In the genomic region with DNA sequence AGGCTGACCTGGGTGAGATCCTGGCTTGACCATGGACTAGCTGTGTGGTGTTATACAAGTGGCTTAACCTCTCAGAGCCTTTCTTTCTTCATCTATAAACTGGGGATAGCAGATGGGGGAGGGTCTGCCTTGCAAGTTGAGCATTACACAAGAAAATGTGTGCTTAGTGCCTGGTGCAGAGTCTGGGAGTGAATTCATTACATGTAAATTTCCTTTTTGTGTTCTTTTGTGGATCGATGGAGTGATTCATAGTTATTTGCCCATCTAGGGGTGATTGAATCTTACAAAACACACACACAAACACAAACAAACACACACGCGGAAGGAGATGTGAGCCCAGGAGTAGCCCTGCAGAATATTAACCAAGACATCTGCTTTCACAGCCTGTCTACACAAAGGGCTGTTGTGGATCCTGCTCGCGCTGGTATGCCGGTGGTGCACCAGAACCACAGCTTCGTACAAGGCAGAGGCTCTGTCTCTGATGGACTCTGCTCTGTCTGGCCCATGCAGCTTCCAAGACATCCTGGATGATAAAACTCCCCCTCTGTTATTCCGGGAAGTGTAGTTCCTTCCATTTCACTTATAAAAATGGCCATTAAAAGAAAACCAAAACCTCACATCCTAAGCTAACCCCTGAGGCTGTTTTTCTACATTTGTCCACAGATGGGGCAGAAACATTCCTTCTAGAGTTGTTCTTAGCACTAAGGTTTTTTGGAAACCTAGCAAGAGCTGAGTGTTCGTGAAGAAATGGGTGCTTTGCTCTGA, we compare ENCODE assay signal across 22 cellular contexts.
DNase-seq lines count a peak whose midpoint lies in the region; FAIRE-seq and TF ChIP-seq lines count a peak whose summit lies in the region.
"Had no signal": no experiment of that assay in that cellular context is flagged by ENCODE, and none has a peak within 500 bp of the region (broad histone marks: within the 10 kb centered on the region; RNA-seq: fewer than 3 reads in every experiment).

No MANE protein-coding gene starts in this region.

- peak overlapping the region; percentile 71; the same call in 1 of the 2 replicates for H2AFZ ChIP-seq in H1 (ENCODE audit: low read length)

- no peak for TF ChIP-seq EP300 in H1 (IDR thresholded peaks at IDR 0.05; ENCODE audit: borderline replicate concordance in 1 of 2, low read depth in 2 of 2, low read length in 2 of 2)

- no peak overlapping the region for H2BK20ac ChIP-seq in H1 (ENCODE audit: low read length)

- no peak overlapping the region for H3K18ac ChIP-seq in H1 (ENCODE audit: extremely low read depth, low read length)

- TF ChIP-seq CTCF in H1 (IDR thresholded peaks at IDR 0.05; ENCODE audit: control extremely low read depth in 1 of 3, insufficient read depth in 1 of 3, low read depth in 1 of 3, low read length in 3 of 3) (no peak), type B pancreatic cell (conservative IDR thresholded peaks at IDR 0.05) (no peak)

- peaks cover 12% of the 10 kb centered on the region for H3K4me1 Mint-ChIP-seq in type B pancreatic cell (ENCODE audit: unreplicated experiment)
- H3K4me1 Mint-ChIP-seq: activated CD8-positive, alpha-beta memory T cell treated with anti-CD3 and anti-CD28 coated beads, Interleukin-2, amount 10 ng/mL, durations not matched to agents 7 days and 5 days; stimulated activated effector memory CD8-positive, alpha-beta T cell treated with anti-CD3 and anti-CD28 coated beads, Interleukin-12 subunit alpha, Interleukin-12 subunit beta, amount 100 ng/mL, for 72 hours had no signal

- H3K36me3 Mint-ChIP-seq in type B pancreatic cell, result no peaks in the 10 kb centered on the region
- H3K36me3 Mint-ChIP-seq: activated CD8-positive, alpha-beta memory T cell treated with anti-CD3 and anti-CD28 coated beads, Interleukin-2, amount 10 ng/mL, durations not matched to agents 7 days and 5 days; natural killer cell treated with Interleukin-12 subunit alpha and Interleukin-12 subunit beta and Interleukin-15 and Interleukin-18, amount 100 ng/mL, for 72 hours; stimulated activated effector memory CD8-positive, alpha-beta T cell treated with anti-CD3 and anti-CD28 coated beads, Interleukin-12 subunit alpha, Interleukin-12 subunit beta, amount 100 ng/mL, for 72 hours had no signal

- H3K79me1 ChIP-seq in H1 (ENCODE audit: low read depth, low read length), result no peaks in the 10 kb centered on the region

- H3K23me2 ChIP-seq in H1 (ENCODE audit: low read depth, low read length), result no peaks in the 10 kb centered on the region

- no peak for FAIRE-seq in H1 (lab: Jason Lieb, UNC)
- no peak for FAIRE-seq in GM12891 (lab: Jason Lieb, UNC)
- FAIRE-seq: frontal cortex had no signal

- no peak overlapping the region for H3K4me2 ChIP-seq in H1 (ENCODE audit: insufficient read depth in 1 of 2, low read depth in 2 of 2, low read length in 2 of 2)

- no peak overlapping the region for H3K4me3 ChIP-seq in H1 (ENCODE audit: extremely low read depth in 1 of 4, insufficient read depth in 2 of 4, low read depth in 3 of 4, low read length in 4 of 4)
- H3K4me3 ChIP-seq: SK-N-MC had no signal

- H3K27me3 Mint-ChIP-seq in type B pancreatic cell, result peaks cover 4% of the 10 kb centered on the region

- TF ChIP-seq RAD21 in H1 (IDR thresholded peaks at IDR 0.05 in 1 of 2, conservative IDR thresholded peaks at IDR 0.05 in 1 of 2; ENCODE audit: low read depth in 2 of 2, low read length in 2 of 2), result no peak

- no peak overlapping the region for H2BK12ac ChIP-seq in H1 (ENCODE audit: low read depth, low read length)

- no peaks in the 10 kb centered on the region for H3K4me1 ChIP-seq in H1 (replicated peaks in 1 of 4; ENCODE audit: control insufficient read depth in 3 of 4, insufficient read depth in 4 of 4, low read length in 3 of 4)

- H3K4me3 Mint-ChIP-seq in type B pancreatic cell, result no peak overlapping the region
- H3K4me3 Mint-ChIP-seq: activated CD8-positive, alpha-beta memory T cell treated with anti-CD3 and anti-CD28 coated beads, Interleukin-2, amount 10 ng/mL, durations not matched to agents 7 days and 5 days; activated T-helper 1 cell treated with anti-CD3 and anti-CD28 coated beads, Interleukin-12 subunit alpha, Interleukin-12 subunit beta, Interleukin-2, Interleukin-4 antibody, amounts not matched to agents 30 ng/mL and 10 ng/mL and 1 ng/mL, durations not matched to agents 14 hours and 24 hours and 36 hours; natural killer cell treated with Interleukin-12 subunit alpha and Interleukin-12 subunit beta and Interleukin-15 and Interleukin-18, amount 100 ng/mL, for 72 hours; stimulated activated effector memory CD8-positive, alpha-beta T cell treated with anti-CD3 and anti-CD28 coated beads, Interleukin-12 subunit alpha, Interleukin-12 subunit beta, amount 100 ng/mL, for 72 hours; T-helper 17 cell had no signal

- no peak overlapping the region for H3K23ac ChIP-seq in H1 (ENCODE audit: insufficient read length)

- H3K9me3 Mint-ChIP-seq in type B pancreatic cell, result no peaks in the 10 kb centered on the region
- H3K9me3 Mint-ChIP-seq: activated T-helper 1 cell treated with anti-CD3 and anti-CD28 coated beads, Interleukin-12 subunit alpha, Interleukin-12 subunit beta, Interleukin-2, Interleukin-4 antibody, amounts not matched to agents 30 ng/mL and 10 ng/mL and 1 ng/mL, durations not matched to agents 14 hours and 24 hours and 36 hours; natural killer cell treated with Interleukin-12 subunit alpha and Interleukin-12 subunit beta and Interleukin-15 and Interleukin-18, amount 100 ng/mL, for 72 hours; stimulated activated effector memory CD8-positive, alpha-beta T cell treated with anti-CD3 and anti-CD28 coated beads, Interleukin-12 subunit alpha, Interleukin-12 subunit beta, amount 100 ng/mL, for 72 hours had no signal

- H4K91ac ChIP-seq in H1 (replicated peaks; ENCODE audit: insufficient read length, low read length), result no peak overlapping the region

- POLR2A ChIA-PET in H1 (lab: Charles Lee; ENCODE audit: partially characterized antibody), result no interaction called here

- no peaks in the 10 kb centered on the region for H3K9me3 ChIP-seq in H1 (ENCODE audit: insufficient read depth in 2 of 2, low read depth in 1 of 2, low read length in 1 of 2)

- H3K27ac ChIP-seq in H1 (ENCODE audit: low read depth, low read length), result no peak overlapping the region
- H3K27ac ChIP-seq: SK-N-MC had no signal

- no peak overlapping the region for H2BK15ac ChIP-seq in H1 (ENCODE audit: low read length)

- no peak overlapping the region for H2BK5ac ChIP-seq in H1 (ENCODE audit: low read depth, low read length)

- no peak overlapping the region for H2AK5ac ChIP-seq in H1 (ENCODE audit: low read depth, low read length)

- no peaks in the 10 kb centered on the region for H3K79me2 ChIP-seq in H1 (ENCODE audit: control insufficient read depth in 1 of 2, insufficient read depth in 2 of 2, low read length in 2 of 2)

- no peak overlapping the region for H2BK120ac ChIP-seq in H1 (replicated peaks; ENCODE audit: low read depth, low read length)

- DNase-seq in RPMI7951 (ENCODE audit: low read depth), result peak; percentile 71
- DNase-seq in H1 (ENCODE audit: low read depth in 1 of 2, low spot score in 2 of 2), result no peak
- DNase-seq in mucosa of gallbladder (ENCODE audit: low spot score), result peak; percentile 76
- DNase-seq in type B pancreatic cell (ENCODE audit: extremely low spot score, unreplicated experiment), result no peak
- DNase-seq in DMS153 treated with DMSO at 0.1 percent for 48 hours (lab: John Stamatoyannopoulos, UW; ENCODE audit: unreplicated experiment), result no peak
- DNase-seq in GM12891 (ENCODE audit: insufficient read length, low spot score), result no peak
- DNase-seq in HuH-7 (ENCODE audit: low spot score), result no peak
- DNase-seq: activated CD4-positive, alpha-beta T cell treated with anti-CD3 and anti-CD28 coated beads for 48 hours; activated CD8-positive, alpha-beta memory T cell treated with anti-CD3 and anti-CD28 coated beads, Interleukin-2, amount 10 ng/mL, durations not matched to agents 7 days and 5 days; activated naive CD4-positive, alpha-beta T cell treated with anti-CD3 and anti-CD28 coated beads, Interleukin-2, amount 50 U/mL, for 16 hours; effector memory CD4-positive, alpha-beta T cell; EL; left colon; NCI-H1105; NCI-H510A treated with DMSO at 0.1 percent for 48 hours; stimulated activated CD4-positive, alpha-beta T cell treated with anti-CD3 and anti-CD28 coated beads, Interleukin-2, amount 100 ng/mL, for 24 hours; T-helper 17 cell had no signal

- no peak overlapping the region for H4K8ac ChIP-seq in H1 (ENCODE audit: extremely low read depth, insufficient read depth, low read length)

- H3K14ac ChIP-seq in H1 (ENCODE audit: insufficient read length), result no peak overlapping the region

- H3K9ac ChIP-seq in H1 (replicated peaks in 1 of 4; ENCODE audit: extremely low read depth in 1 of 4, low read depth in 3 of 4, low read length in 3 of 4), result no peak overlapping the region

- 87% methylated on average over 9 of the region's 9 CpGs; no CpG with 5 or more reads in 1 of the 2 experiments for WGBS in H1 (ENCODE audit: extremely low coverage in 1 of 2, insufficient coverage in 1 of 2, insufficient read length in 1 of 2, insufficient replicate concordance in 2 of 2, low coverage in 1 of 2, low lambda C conversion rate in 2 of 2, missing lambda C conversion rate in 1 of 2), 2 experiments

- H3K27me3 ChIP-seq in H1 (replicated peaks in 1 of 4; ENCODE audit: control insufficient read depth in 3 of 4, extremely low read depth in 1 of 4, insufficient read depth in 3 of 4, low read length in 3 of 4), result no peaks in the 10 kb centered on the region

- TF ChIP-seq POLR2A in H1 (IDR thresholded peaks at IDR 0.05; ENCODE audit: control extremely low read depth in 1 of 2, low read depth in 2 of 2, low read length in 2 of 2), result no peak
- no peak for TF ChIP-seq POLR2A in GM12891 (IDR thresholded peaks at IDR 0.05; ENCODE audit: low read depth, low read length)

- CTCF ChIA-PET in H1 (lab: Charles Lee; ENCODE audit: partially characterized antibody), result interaction anchor here (1.0 to 1.2 kb wide), 2 partner anchors 10 to 89 kb away, joined by 3 to 4 read pairs; no protein-coding TSS in a partner anchor

- H3K56ac ChIP-seq in H1 (replicated peaks; ENCODE audit: insufficient read length, low read depth, low read length), result no peak overlapping the region

- no peak overlapping the region for H4K5ac ChIP-seq in H1 (ENCODE audit: insufficient read length, low read depth, low read length)

- H3K4ac ChIP-seq in H1 (replicated peaks; ENCODE audit: insufficient read length, low read depth, low read length), result no peak overlapping the region

- no peaks in the 10 kb centered on the region for H3K36me3 ChIP-seq in H1 (ENCODE audit: control insufficient read depth in 2 of 4, insufficient read depth in 4 of 4, low read length in 3 of 4)

- peak overlapping the region; percentile 41 for H3K27ac Mint-ChIP-seq in type B pancreatic cell
- H3K27ac Mint-ChIP-seq: activated CD8-positive, alpha-beta memory T cell treated with anti-CD3 and anti-CD28 coated beads, Interleukin-2, amount 10 ng/mL, durations not matched to agents 7 days and 5 days; activated T-helper 1 cell treated with anti-CD3 and anti-CD28 coated beads, Interleukin-12 subunit alpha, Interleukin-12 subunit beta, Interleukin-2, Interleukin-4 antibody, amounts not matched to agents 30 ng/mL and 10 ng/mL and 1 ng/mL, durations not matched to agents 14 hours and 24 hours and 36 hours; natural killer cell treated with Interleukin-12 subunit alpha and Interleukin-12 subunit beta and Interleukin-15 and Interleukin-18, amount 100 ng/mL, for 72 hours; T-helper 17 cell had no signal

- no peaks in the 10 kb centered on the region for H4K20me1 ChIP-seq in H1 (replicated peaks in 1 of 2; ENCODE audit: control insufficient read depth in 1 of 2, insufficient read depth in 2 of 2, low read length in 2 of 2)

Comparison
In these comparisons a context has a peak if more than half of its experiments do, and no peak if none do; other contexts are left out.
1. DNase-seq: peak in RPMI7951 (single experiment) and mucosa of gallbladder (single experiment); none in H1 (0 of 2), type B pancreatic cell (single experiment), DMS153 treated with DMSO at 0.1 percent for 48 hours (single experiment), GM12891 (single experiment) and HuH-7 (single experiment).